ENCODE assay signal across 1 cellular context in the genomic region with DNA sequence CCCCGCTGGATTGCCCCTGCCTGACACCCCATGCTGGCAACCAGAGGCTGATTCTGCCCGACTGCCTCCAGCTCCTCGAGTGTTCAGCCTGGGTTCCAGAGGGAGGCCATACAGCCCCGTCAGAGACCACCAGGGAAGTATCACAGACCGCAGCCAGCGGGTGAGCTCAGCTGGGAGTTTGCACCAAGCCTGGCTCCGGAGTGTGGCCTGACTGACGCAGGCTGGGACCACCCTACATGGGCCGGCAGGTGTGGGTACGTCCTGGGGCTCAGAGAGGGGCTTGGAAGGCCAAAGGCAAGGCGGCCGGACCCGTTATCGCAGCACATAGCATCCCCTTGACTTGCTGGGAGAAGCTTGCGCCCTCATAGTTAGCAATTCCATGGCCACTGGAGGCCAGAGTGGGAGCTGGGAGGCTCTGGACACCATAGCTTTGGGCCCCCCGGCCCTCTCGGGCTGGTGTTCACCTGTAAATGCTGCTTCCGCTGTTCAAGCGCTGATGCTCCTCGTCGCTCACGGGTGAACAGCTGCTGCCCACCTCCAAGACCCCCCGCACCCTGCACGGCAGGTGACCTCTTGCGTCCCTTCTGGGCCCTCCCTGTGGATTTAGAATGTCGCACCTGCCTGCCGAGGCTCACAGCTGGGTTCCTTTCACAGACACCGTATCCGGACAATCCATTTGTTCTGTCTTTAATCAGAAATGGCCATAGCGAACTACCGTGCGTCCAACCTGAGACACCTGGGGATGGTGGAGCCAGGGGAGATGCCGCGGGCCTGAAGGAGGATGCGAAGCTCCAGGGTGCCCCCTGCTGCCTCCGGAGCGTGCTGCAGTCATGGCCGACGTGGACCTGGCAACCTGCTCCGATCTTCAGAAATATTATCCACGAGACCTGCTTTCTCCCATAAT.
TF ChIP-seq lines count a peak whose summit lies in the region.

No MANE protein-coding gene starts in this region.

TF ChIP-seq in WTC11, 78 proteins besides CTCF, POLR2A, EP300 and RAD21 (continued from another document):
- TF ChIP-seq USF2 (CRISPR knock-in tag; IDR thresholded peaks at IDR 0.05) (no peak), ELF4 (CRISPR knock-in tag; IDR thresholded peaks at IDR 0.05; ENCODE audit: low read depth) (no peak), HMGA2 (CRISPR knock-in tag; IDR thresholded peaks at IDR 0.05) (no peak), IRF2 (CRISPR knock-in tag; IDR thresholded peaks at IDR 0.05; ENCODE audit: borderline replicate concordance, low read depth) (no peak), GABPB1 (CRISPR knock-in tag; IDR thresholded peaks at IDR 0.05) (no peak), JAZF1 (CRISPR knock-in tag; IDR thresholded peaks at IDR 0.05) (no peak), NFE2L1 (CRISPR knock-in tag; IDR thresholded peaks at IDR 0.05) (no peak)
- TF ChIP-seq, protein P1, sequence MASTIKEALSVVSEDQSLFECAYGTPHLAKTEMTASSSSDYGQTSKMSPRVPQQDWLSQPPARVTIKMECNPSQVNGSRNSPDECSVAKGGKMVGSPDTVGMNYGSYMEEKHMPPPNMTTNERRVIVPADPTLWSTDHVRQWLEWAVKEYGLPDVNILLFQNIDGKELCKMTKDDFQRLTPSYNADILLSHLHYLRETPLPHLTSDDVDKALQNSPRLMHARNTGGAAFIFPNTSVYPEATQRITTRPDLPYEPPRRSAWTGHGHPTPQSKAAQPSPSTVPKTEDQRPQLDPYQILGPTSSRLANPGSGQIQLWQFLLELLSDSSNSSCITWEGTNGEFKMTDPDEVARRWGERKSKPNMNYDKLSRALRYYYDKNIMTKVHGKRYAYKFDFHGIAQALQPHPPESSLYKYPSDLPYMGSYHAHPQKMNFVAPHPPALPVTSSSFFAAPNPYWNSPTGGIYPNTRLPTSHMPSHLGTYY (CRISPR knock-in tag; IDR thresholded peaks at IDR 0.05), result no peak
